ENCODE assay signal across 9 cellular contexts in the genomic region with DNA sequence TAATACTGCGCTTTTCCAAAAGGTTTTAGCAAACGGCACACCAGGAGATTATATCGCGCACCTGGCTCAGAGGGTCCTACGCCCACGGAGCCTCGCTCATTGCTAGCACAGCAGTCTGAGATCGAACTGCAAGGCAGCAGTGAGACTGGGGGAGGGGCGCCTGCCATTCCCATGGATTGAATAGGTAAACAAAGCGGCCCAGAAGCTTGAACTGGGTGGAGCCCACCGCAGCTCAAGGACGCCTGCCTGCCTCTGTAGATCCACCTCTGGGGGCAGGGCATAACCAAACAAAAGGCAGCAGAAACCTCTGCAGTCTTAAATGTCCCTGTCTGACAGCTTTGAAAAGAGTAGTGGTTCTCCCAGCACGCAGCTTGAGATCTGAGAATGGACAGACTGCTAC. TPM values are rescaled to one million over a fixed set of nuclear protein-coding genes. Genes with fewer than 3 reads are reported as not detected.
"Had no signal": no experiment of that assay in that cellular context is flagged by ENCODE, and none has a peak within 500 bp of the region (broad histone marks: within the 10 kb centered on the region; RNA-seq: fewer than 3 reads in every experiment).

No MANE protein-coding gene starts in this region.

RNA-seq across cellular contexts. Expression of a gene that starts 33.4 kb away (rescaled TPM):
- total RNA-seq: stomach, suprapubic skin, temporal lobe, thoracic aorta, thyroid gland, tibial nerve, upper lobe of right lung, urinary bladder, vagina had no signal
- polyA plus RNA-seq: urinary bladder had no signal
